Comparison of ENCODE assay signal across 22 cellular contexts in the genomic region with DNA sequence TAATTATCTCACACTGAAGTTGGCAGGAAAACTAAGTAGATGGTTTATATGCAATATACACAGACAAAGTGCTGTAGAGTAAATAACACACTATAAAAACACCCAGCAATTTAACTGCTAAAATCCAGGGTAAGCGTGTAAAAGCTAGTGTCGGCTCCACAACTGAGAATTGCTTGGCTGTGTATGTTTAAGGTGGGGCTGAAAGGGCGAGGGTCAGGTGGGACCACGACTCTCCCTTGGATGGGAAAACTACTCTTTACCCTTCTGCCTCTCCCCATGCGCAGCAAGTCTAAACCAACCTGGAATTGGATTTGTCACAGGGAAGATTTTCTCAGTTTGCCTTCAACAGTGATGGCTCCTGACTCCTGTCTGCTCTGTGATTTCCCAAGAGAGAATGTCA.
"Had no signal": no experiment of that assay in that cellular context is flagged by ENCODE, and none has a peak within 500 bp of the region (broad histone marks: within the 10 kb centered on the region; RNA-seq: fewer than 3 reads in every experiment).

No MANE protein-coding gene starts in this region.

- H3K27me3 ChIP-seq: esophagus muscularis mucosa, gastrocnemius medialis, heart right ventricle, neutrophil, spleen, tibial artery, upper lobe of right lung, vagina had no signal

- H3K36me3 ChIP-seq: esophagus muscularis mucosa, gastrocnemius medialis, heart right ventricle, left lung, neutrophil, spleen, tibial artery, upper lobe of right lung, vagina had no signal

- H3K4me1 ChIP-seq: esophagus muscularis mucosa, gastrocnemius medialis, heart right ventricle, left lung, psoas muscle, spleen, tibial artery, upper lobe of right lung, vagina had no signal

- H3K4me3 ChIP-seq: esophagus muscularis mucosa, gastrocnemius medialis, heart right ventricle, left lung, lung, psoas muscle, spleen, tibial artery, upper lobe of right lung, vagina had no signal

- DNase-seq: effector memory CD8-positive, alpha-beta T cell; gastrocnemius medialis; heart right ventricle; islet precursor cell; left lung; mesenchymal stem cell; midbrain; naive thymus-derived CD4-positive, alpha-beta T cell; nephron progenitor cell; psoas muscle; retina; spleen; stimulated activated CD4-positive, alpha-beta T cell treated with anti-CD3 and anti-CD28 coated beads, Interleukin-15, amount 100 ng/mL, for 24 hours; stimulated activated CD4-positive, alpha-beta T cell treated with anti-CD3 and anti-CD28 coated beads, Interleukin-1b, Interleukin-23, amount 100 ng/mL, for 48 hours; stimulated activated CD4-positive, alpha-beta T cell treated with anti-CD3 and anti-CD28 coated beads, Interleukin-4, amount 100 ng/mL, for 24 hours; tibial artery; upper lobe of right lung had no signal

- H3K9me3 ChIP-seq: esophagus muscularis mucosa, gastrocnemius medialis, heart right ventricle, left lung, neutrophil, psoas muscle, spleen, tibial artery, upper lobe of right lung, vagina had no signal

- H3K27ac ChIP-seq: epithelial cell of prostate, esophagus muscularis mucosa, gastrocnemius medialis, heart right ventricle, left lung, neutrophil, psoas muscle, spleen, tibial artery, upper lobe of right lung, vagina had no signal
